1 cellular context compared by ENCODE assay signal in genomic region chr7:44382459-44383300, GRCh38.
TF ChIP-seq lines count a peak whose summit lies in the region.

No MANE protein-coding gene starts in this region.

TF ChIP-seq in SK-N-SH, 30 proteins besides CTCF, POLR2A, EP300 and RAD21 (continued from another document):
- TF ChIP-seq, protein P1, sequence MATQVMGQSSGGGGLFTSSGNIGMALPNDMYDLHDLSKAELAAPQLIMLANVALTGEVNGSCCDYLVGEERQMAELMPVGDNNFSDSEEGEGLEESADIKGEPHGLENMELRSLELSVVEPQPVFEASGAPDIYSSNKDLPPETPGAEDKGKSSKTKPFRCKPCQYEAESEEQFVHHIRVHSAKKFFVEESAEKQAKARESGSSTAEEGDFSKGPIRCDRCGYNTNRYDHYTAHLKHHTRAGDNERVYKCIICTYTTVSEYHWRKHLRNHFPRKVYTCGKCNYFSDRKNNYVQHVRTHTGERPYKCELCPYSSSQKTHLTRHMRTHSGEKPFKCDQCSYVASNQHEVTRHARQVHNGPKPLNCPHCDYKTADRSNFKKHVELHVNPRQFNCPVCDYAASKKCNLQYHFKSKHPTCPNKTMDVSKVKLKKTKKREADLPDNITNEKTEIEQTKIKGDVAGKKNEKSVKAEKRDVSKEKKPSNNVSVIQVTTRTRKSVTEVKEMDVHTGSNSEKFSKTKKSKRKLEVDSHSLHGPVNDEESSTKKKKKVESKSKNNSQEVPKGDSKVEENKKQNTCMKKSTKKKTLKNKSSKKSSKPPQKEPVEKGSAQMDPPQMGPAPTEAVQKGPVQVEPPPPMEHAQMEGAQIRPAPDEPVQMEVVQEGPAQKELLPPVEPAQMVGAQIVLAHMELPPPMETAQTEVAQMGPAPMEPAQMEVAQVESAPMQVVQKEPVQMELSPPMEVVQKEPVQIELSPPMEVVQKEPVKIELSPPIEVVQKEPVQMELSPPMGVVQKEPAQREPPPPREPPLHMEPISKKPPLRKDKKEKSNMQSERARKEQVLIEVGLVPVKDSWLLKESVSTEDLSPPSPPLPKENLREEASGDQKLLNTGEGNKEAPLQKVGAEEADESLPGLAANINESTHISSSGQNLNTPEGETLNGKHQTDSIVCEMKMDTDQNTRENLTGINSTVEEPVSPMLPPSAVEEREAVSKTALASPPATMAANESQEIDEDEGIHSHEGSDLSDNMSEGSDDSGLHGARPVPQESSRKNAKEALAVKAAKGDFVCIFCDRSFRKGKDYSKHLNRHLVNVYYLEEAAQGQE (IDR thresholded peaks at IDR 0.05; ENCODE audit: low read depth, low read length), result no peak
- TF ChIP-seq, protein P2, sequence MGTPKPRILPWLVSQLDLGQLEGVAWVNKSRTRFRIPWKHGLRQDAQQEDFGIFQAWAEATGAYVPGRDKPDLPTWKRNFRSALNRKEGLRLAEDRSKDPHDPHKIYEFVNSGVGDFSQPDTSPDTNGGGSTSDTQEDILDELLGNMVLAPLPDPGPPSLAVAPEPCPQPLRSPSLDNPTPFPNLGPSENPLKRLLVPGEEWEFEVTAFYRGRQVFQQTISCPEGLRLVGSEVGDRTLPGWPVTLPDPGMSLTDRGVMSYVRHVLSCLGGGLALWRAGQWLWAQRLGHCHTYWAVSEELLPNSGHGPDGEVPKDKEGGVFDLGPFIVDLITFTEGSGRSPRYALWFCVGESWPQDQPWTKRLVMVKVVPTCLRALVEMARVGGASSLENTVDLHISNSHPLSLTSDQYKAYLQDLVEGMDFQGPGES (IDR thresholded peaks at IDR 0.05; ENCODE audit: low read depth, low read length), result no peak
- TF ChIP-seq, protein P3, sequence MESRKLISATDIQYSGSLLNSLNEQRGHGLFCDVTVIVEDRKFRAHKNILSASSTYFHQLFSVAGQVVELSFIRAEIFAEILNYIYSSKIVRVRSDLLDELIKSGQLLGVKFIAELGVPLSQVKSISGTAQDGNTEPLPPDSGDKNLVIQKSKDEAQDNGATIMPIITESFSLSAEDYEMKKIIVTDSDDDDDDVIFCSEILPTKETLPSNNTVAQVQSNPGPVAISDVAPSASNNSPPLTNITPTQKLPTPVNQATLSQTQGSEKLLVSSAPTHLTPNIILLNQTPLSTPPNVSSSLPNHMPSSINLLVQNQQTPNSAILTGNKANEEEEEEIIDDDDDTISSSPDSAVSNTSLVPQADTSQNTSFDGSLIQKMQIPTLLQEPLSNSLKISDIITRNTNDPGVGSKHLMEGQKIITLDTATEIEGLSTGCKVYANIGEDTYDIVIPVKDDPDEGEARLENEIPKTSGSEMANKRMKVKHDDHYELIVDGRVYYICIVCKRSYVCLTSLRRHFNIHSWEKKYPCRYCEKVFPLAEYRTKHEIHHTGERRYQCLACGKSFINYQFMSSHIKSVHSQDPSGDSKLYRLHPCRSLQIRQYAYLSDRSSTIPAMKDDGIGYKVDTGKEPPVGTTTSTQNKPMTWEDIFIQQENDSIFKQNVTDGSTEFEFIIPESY (IDR thresholded peaks at IDR 0.05; ENCODE audit: borderline replicate concordance, low read depth), result no peak
TF ChIP-seq in SK-N-SH: peak in this region for 0.
